ENCODE assay signal across 18 cellular contexts in genomic region chr1:41215623-41216022, GRCh38.
"Had no signal": no experiment of that assay in that cellular context is flagged by ENCODE, and none has a peak within 500 bp of the region (broad histone marks: within the 10 kb centered on the region; RNA-seq: fewer than 3 reads in every experiment).

No MANE protein-coding gene starts in this region.

- H3K4me3 ChIP-seq: SJCRH30 had no signal

- H3K4me1 ChIP-seq: SJCRH30 had no signal

- H3K27me3 ChIP-seq: SJCRH30 had no signal

- DNase-seq: KBM-7, MM.1S, NCI-H1092 treated with DMSO at 0.1 percent for 48 hours, NCI-H1436, NCI-H187, NCI-H2029, NCI-H2081 treated with DMSO at 0.1 percent for 48 hours, NCI-H2171, NCI-H226, NCI-H446, NCI-H510A, NCI-H524 treated with DMSO at 0.1 percent for 48 hours, NCI-H748 treated with DMSO at 0.1 percent for 48 hours, SHP77 treated with DMSO at 0.1 percent for 48 hours, SJCRH30 had no signal

- H3K27ac ChIP-seq: RWPE1, SJCRH30 had no signal

- ATAC-seq: Panc1, SK-N-SH treated with all-trans-retinoic acid at 6 μM for 48 hours had no signal
